Comparison of ENCODE assay signal across 1 cellular context in the genomic region with DNA sequence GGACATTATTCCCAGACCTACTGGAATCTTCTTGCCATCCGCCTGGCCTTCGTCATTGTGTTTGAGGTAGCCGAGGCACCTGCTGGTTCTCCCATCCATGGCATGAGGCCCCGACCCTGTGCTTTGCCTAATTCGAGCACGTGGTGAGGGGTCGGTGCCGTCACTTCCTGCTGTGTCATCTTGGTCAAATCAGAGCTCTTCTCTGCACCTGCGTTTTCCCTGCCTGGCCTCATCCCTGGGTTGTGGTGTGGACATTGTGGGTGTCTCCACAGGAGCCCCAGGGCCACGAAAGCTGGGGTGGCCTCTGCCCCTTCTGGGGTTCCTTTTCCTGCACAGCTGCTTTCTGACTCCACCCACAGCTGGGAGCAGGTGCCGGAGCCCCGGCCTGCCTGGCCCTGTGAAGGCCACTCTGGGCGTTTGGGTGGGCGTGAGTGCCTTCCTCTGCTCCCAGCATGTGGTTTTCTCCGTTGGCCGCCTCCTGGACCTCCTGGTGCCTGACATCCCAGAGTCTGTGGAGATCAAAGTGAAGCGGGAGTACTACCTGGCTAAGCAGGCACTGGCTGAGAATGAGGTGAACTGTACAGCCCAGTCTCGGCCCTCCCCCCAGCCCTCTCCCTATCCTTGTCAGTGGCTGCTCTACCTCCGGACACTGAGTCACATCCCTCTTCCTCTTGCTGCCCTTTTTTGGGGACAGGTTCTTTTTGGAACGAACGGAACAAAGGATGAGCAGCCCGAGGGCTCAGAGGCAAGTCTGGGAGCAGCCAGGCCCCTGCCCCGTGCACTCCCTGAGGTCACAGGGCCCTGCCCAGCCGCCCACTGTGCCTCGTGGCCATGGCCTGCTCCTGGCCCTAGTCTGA.
TF ChIP-seq lines count a peak whose summit lies in the region.

No MANE protein-coding gene starts in this region.

TF ChIP-seq in HepG2, 621 proteins besides CTCF, POLR2A, EP300 and RAD21 (continued from another document and continues in another):
- TF ChIP-seq ZBTB40 (IDR thresholded peaks at IDR 0.05) (no peak), ZBTB40 (CRISPR knock-in tag; IDR thresholded peaks at IDR 0.05) (no peak), JUNB (CRISPR knock-in tag; IDR thresholded peaks at IDR 0.05; ENCODE audit: borderline replicate concordance) (no peak), EEA1 (CRISPR knock-in tag; IDR thresholded peaks at IDR 0.05; ENCODE audit: borderline replicate concordance) (no peak), TBX3 (IDR thresholded peaks at IDR 0.05; ENCODE audit: borderline replicate concordance) (no peak), U2AF1 (optimal IDR thresholded peaks at IDR 0.05; ENCODE audit: low read depth, low read length) (peak; percentile 53), ZNF24 (IDR thresholded peaks at IDR 0.05) (no peak), MATR3 (CRISPR knock-in tag; IDR thresholded peaks at IDR 0.05) (no peak), ZNF282 (IDR thresholded peaks at IDR 0.05; ENCODE audit: partially characterized antibody) (no peak), ZNF143 (CRISPR knock-in tag; IDR thresholded peaks at IDR 0.05) (no peak), PCBP1 (IDR thresholded peaks at IDR 0.05; ENCODE audit: borderline replicate concordance, low read depth, low read length) (no peak), NCOA2 (CRISPR knock-in tag; IDR thresholded peaks at IDR 0.05) (no peak), TAF1 (CRISPR knock-in tag; IDR thresholded peaks at IDR 0.05) (no peak; the same call in 1 of the 2 replicates), ZNF782 (CRISPR knock-in tag; IDR thresholded peaks at IDR 0.05; ENCODE audit: borderline replicate concordance) (no peak), ZNF563 (CRISPR knock-in tag; IDR thresholded peaks at IDR 0.05) (no peak), ZFP37 (CRISPR knock-in tag; IDR thresholded peaks at IDR 0.05; ENCODE audit: borderline replicate concordance) (no peak), ZKSCAN8 (CRISPR knock-in tag; IDR thresholded peaks at IDR 0.05; ENCODE audit: borderline replicate concordance) (no peak), ZBTB7B (CRISPR knock-in tag; IDR thresholded peaks at IDR 0.05) (no peak), POLR2AphosphoS2 (IDR thresholded peaks at IDR 0.05; ENCODE audit: low read depth, low read length) (0 out of 2 replicates have a peak, but pooled peaks have one; percentile 23), MYC (CRISPR knock-in tag; IDR thresholded peaks at IDR 0.05; ENCODE audit: borderline replicate concordance) (no peak), ZBTB38 (CRISPR knock-in tag; IDR thresholded peaks at IDR 0.05) (no peak; the same call in 1 of the 2 replicates), ZNF839 (CRISPR knock-in tag; IDR thresholded peaks at IDR 0.05; ENCODE audit: borderline replicate concordance) (no peak), NCOA5 (CRISPR knock-in tag; IDR thresholded peaks at IDR 0.05) (no peak), ZNF7 (CRISPR knock-in tag; IDR thresholded peaks at IDR 0.05) (no peak), SAP130 (CRISPR knock-in tag; IDR thresholded peaks at IDR 0.05; ENCODE audit: low read depth) (no peak), MXI1 (IDR thresholded peaks at IDR 0.05; ENCODE audit: borderline replicate concordance, low read depth, low read length) (0 out of 3 replicates have a peak, but pooled peaks have one; percentile 3), ZNF276 (CRISPR knock-in tag; IDR thresholded peaks at IDR 0.05; ENCODE audit: low read depth) (no peak), ELF1 (CRISPR knock-in tag; IDR thresholded peaks at IDR 0.05) (no peak), DMAP1 (CRISPR knock-in tag; IDR thresholded peaks at IDR 0.05) (no peak), ZNF263 (CRISPR knock-in tag; IDR thresholded peaks at IDR 0.05) (peak; percentile 51; the same call in 1 of the 2 replicates), ZNF496 (CRISPR knock-in tag; IDR thresholded peaks at IDR 0.05; ENCODE audit: insufficient replicate concordance) (no peak), ZNF331 (CRISPR knock-in tag; IDR thresholded peaks at IDR 0.05) (peak; percentile 37), MED8 (CRISPR knock-in tag; IDR thresholded peaks at IDR 0.05; ENCODE audit: insufficient replicate concordance) (peak; percentile 59), ZNF792 (CRISPR knock-in tag; IDR thresholded peaks at IDR 0.05) (no peak)
- TF ChIP-seq, protein P1, sequence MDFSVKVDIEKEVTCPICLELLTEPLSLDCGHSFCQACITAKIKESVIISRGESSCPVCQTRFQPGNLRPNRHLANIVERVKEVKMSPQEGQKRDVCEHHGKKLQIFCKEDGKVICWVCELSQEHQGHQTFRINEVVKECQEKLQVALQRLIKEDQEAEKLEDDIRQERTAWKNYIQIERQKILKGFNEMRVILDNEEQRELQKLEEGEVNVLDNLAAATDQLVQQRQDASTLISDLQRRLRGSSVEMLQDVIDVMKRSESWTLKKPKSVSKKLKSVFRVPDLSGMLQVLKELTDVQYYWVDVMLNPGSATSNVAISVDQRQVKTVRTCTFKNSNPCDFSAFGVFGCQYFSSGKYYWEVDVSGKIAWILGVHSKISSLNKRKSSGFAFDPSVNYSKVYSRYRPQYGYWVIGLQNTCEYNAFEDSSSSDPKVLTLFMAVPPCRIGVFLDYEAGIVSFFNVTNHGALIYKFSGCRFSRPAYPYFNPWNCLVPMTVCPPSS (IDR thresholded peaks at IDR 0.05), result no peak
- TF ChIP-seq, protein P2, sequence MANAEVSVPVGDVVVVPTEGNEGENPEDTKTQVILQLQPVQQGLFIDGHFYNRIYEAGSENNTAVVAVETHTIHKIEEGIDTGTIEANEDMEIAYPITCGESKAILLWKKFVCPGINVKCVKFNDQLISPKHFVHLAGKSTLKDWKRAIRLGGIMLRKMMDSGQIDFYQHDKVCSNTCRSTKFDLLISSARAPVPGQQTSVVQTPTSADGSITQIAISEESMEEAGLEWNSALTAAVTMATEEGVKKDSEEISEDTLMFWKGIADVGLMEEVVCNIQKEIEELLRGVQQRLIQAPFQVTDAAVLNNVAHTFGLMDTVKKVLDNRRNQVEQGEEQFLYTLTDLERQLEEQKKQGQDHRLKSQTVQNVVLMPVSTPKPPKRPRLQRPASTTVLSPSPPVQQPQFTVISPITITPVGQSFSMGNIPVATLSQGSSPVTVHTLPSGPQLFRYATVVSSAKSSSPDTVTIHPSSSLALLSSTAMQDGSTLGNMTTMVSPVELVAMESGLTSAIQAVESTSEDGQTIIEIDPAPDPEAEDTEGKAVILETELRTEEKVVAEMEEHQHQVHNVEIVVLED (CRISPR knock-in tag; IDR thresholded peaks at IDR 0.05; ENCODE audit: borderline replicate concordance), result no peak
- TF ChIP-seq, protein P3, sequence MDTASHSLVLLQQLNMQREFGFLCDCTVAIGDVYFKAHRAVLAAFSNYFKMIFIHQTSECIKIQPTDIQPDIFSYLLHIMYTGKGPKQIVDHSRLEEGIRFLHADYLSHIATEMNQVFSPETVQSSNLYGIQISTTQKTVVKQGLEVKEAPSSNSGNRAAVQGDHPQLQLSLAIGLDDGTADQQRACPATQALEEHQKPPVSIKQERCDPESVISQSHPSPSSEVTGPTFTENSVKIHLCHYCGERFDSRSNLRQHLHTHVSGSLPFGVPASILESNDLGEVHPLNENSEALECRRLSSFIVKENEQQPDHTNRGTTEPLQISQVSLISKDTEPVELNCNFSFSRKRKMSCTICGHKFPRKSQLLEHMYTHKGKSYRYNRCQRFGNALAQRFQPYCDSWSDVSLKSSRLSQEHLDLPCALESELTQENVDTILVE (CRISPR knock-in tag; IDR thresholded peaks at IDR 0.05), result peak; percentile 7; the same call in 1 of the 2 replicates
- TF ChIP-seq, protein P4, sequence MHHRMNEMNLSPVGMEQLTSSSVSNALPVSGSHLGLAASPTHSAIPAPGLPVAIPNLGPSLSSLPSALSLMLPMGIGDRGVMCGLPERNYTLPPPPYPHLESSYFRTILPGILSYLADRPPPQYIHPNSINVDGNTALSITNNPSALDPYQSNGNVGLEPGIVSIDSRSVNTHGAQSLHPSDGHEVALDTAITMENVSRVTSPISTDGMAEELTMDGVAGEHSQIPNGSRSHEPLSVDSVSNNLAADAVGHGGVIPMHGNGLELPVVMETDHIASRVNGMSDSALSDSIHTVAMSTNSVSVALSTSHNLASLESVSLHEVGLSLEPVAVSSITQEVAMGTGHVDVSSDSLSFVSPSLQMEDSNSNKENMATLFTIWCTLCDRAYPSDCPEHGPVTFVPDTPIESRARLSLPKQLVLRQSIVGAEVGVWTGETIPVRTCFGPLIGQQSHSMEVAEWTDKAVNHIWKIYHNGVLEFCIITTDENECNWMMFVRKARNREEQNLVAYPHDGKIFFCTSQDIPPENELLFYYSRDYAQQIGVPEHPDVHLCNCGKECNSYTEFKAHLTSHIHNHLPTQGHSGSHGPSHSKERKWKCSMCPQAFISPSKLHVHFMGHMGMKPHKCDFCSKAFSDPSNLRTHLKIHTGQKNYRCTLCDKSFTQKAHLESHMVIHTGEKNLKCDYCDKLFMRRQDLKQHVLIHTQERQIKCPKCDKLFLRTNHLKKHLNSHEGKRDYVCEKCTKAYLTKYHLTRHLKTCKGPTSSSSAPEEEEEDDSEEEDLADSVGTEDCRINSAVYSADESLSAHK (CRISPR knock-in tag; IDR thresholded peaks at IDR 0.05; ENCODE audit: borderline replicate concordance), result no peak
